ENCODE assay signal across 21 cellular contexts in the genomic region with DNA sequence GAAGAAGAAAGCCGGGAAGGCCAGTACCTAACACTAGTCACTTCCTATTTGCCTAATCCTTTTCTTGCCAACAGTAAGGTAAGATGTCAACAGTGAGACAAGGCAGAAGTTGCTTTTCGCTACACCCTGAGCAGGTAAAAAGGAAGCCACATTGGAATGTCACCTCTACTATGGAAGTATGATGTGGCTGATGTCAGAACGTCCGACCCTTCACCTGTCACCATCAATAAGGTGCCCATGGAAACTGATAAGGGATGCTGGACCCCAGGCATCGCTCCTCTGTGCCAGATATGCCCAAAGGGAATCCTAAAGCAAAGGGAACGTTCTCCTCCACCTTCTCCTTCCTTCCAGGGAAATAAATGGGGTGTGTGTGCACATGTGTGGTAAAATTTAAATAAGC. TPM values are rescaled to one million over a fixed set of nuclear protein-coding genes. Genes with fewer than 3 reads are reported as not detected.
A peak's percentile ranks its signal among the peaks of the same experiment; 100 is the strongest.
DNase-seq lines count a peak whose midpoint lies in the region; ATAC-seq and TF ChIP-seq lines count a peak whose summit lies in the region.
"Had no signal": no experiment of that assay in that cellular context is flagged by ENCODE, and none has a peak within 500 bp of the region (broad histone marks: within the 10 kb centered on the region; RNA-seq: fewer than 3 reads in every experiment).

No MANE protein-coding gene starts in this region.

- H4K20me1 ChIP-seq in GM23338 (replicated peaks; ENCODE audit: insufficient read depth), result peaks cover 7% of the 10 kb centered on the region
- H4K20me1 ChIP-seq: BLaER1 treated with 17β-estradiol and CSF1 and Interleukin-3, amounts not matched to agents 10 nM and 100 nM had no signal

- peaks cover 2% of the 10 kb centered on the region for H3K27me3 Mint-ChIP-seq in GM23338 (ENCODE audit: insufficient read depth, low read depth, poor library complexity)

- no peaks in the 10 kb centered on the region for H3K36me3 Mint-ChIP-seq in GM23338 (ENCODE audit: low read depth)

- DNase-seq in right atrium auricular region (ENCODE audit: low spot score), result no peak
- DNase-seq in left ventricle myocardium superior, result no peak
- DNase-seq in islet precursor cell, result peak; percentile 12
- DNase-seq in GM23338 (ENCODE audit: low spot score), result no peak
- no peak for DNase-seq in BE2C
- no peak for DNase-seq in DMS53 (lab: John Stamatoyannopoulos, UW)
- DNase-seq: CD4-positive, alpha-beta T cell; GM23248; Karpas-422; NCI-H1092; NCI-H1417 treated with DMSO at 0.1 percent for 48 hours; NCI-H1694 treated with DMSO at 0.1 percent for 48 hours; NCI-H2081; NCI-H2227 treated with DMSO at 0.1 percent for 48 hours; NCI-H69; RPMI8226; SHP77 had no signal

- H3K27ac Mint-ChIP-seq in GM23338, result no peak overlapping the region
- H3K27ac Mint-ChIP-seq: CD4-positive, alpha-beta T cell had no signal

- no peak overlapping the region for H3K4me3 Mint-ChIP-seq in GM23338
- H3K4me3 Mint-ChIP-seq: CD4-positive, alpha-beta T cell had no signal

- H3K9me2 ChIP-seq in GM23338 (ENCODE audit: insufficient read depth), result no peaks in the 10 kb centered on the region

- no peak overlapping the region for H2AFZ ChIP-seq in GM23338
- H2AFZ ChIP-seq: GM23248 had no signal

- no peak overlapping the region for H3K4me2 ChIP-seq in GM23338
- H3K4me2 ChIP-seq: BLaER1 treated with 17β-estradiol and CSF1 and Interleukin-3, amounts not matched to agents 10 nM and 100 nM had no signal

- peaks cover 51% of the 10 kb centered on the region for H3K79me2 ChIP-seq in GM23338 (replicated peaks; ENCODE audit: insufficient read depth)

- peak overlapping the region in 1 of 5 donors; percentile 25 for H3K9ac ChIP-seq in subcutaneous abdominal adipose tissue (ENCODE audit: low read length in 5 of 5)
- H3K9ac ChIP-seq: BLaER1 treated with 17β-estradiol and CSF1 and Interleukin-3, amounts not matched to agents 10 nM and 100 nM; GM23248 had no signal

- no peaks in the 10 kb centered on the region for H3K27me3 ChIP-seq in right atrium auricular region
- no peaks in the 10 kb centered on the region for H3K27me3 ChIP-seq in subcutaneous abdominal adipose tissue (ENCODE audit: control insufficient read depth in 5 of 5, insufficient read depth in 4 of 5, low read length in 5 of 5)
- no peaks in the 10 kb centered on the region for H3K27me3 ChIP-seq in GM23338 (ENCODE audit: insufficient read depth)
- peaks cover 14% of the 10 kb centered on the region for H3K27me3 ChIP-seq in BE2C
- H3K27me3 ChIP-seq: BLaER1 treated with 17β-estradiol and CSF1 and Interleukin-3, amounts not matched to agents 10 nM and 100 nM had no signal

- no peak for TF ChIP-seq CTCF in right atrium auricular region (IDR thresholded peaks at IDR 0.05)
- TF ChIP-seq CTCF in GM23338 (conservative IDR thresholded peaks at IDR 0.05; ENCODE audit: low read depth in 2 of 2), result no peak
- TF ChIP-seq CTCF in BE2C (IDR thresholded peaks at IDR 0.05; ENCODE audit: low read depth, low read length), result no peak

- peak overlapping the region; percentile 10 to 69 for H3K27ac ChIP-seq in right atrium auricular region
- H3K27ac ChIP-seq in subcutaneous abdominal adipose tissue (ENCODE audit: low read depth, low read length), result peak overlapping the region; percentile 82
- no peak overlapping the region for H3K27ac ChIP-seq in GM23338 (ENCODE audit: low read depth)
- H3K27ac ChIP-seq: BLaER1 treated with 17β-estradiol and CSF1 and Interleukin-3, amounts not matched to agents 10 nM and 100 nM; GM23248 had no signal

- H3K9me3 Mint-ChIP-seq in GM23338, result no peaks in the 10 kb centered on the region
- H3K9me3 Mint-ChIP-seq: CD4-positive, alpha-beta T cell had no signal

- H3K4me1 ChIP-seq in right atrium auricular region (peaks cover 0 to 77% of the 10 kb centered on the region in 2 donors), subcutaneous abdominal adipose tissue (ENCODE audit: control insufficient read depth in 5 of 5, insufficient read depth in 5 of 5, low read length in 5 of 5) (peaks cover 10 to 77% (median 66%) of the 10 kb centered on the region in 5 donors), GM23338 (ENCODE audit: insufficient read depth) (peaks cover 1% of the 10 kb centered on the region; the same call in 1 of the 2 replicates), BE2C (no peaks in the 10 kb centered on the region)
- H3K4me1 ChIP-seq: BLaER1 treated with 17β-estradiol and CSF1 and Interleukin-3, amounts not matched to agents 10 nM and 100 nM had no signal

- no peak for ATAC-seq in left ventricle myocardium superior
- no peak for ATAC-seq in GM23338
- ATAC-seq: HCT116, HepG2 had no signal

- H3F3A ChIP-seq in GM23338 (replicated peaks; ENCODE audit: low read depth), result no peaks in the 10 kb centered on the region

- H3K9me3 ChIP-seq in right atrium auricular region (no peaks in the 10 kb centered on the region), subcutaneous abdominal adipose tissue (ENCODE audit: control insufficient read depth in 5 of 5, low read length in 5 of 5) (no peaks in the 10 kb centered on the region), BE2C (no peaks in the 10 kb centered on the region)
- H3K9me3 ChIP-seq: BLaER1 treated with 17β-estradiol and CSF1 and Interleukin-3, amounts not matched to agents 10 nM and 100 nM had no signal

- H3K4me3 ChIP-seq in right atrium auricular region, result no peak overlapping the region
- H3K4me3 ChIP-seq in subcutaneous abdominal adipose tissue (ENCODE audit: low read depth in 1 of 5, low read length in 5 of 5), result no peak overlapping the region
- no peak overlapping the region for H3K4me3 ChIP-seq in GM23338
- no peak overlapping the region for H3K4me3 ChIP-seq in BE2C (ENCODE audit: low read depth, low read length)
- H3K4me3 ChIP-seq: BLaER1 treated with 17β-estradiol and CSF1 and Interleukin-3, amounts not matched to agents 10 nM and 100 nM; GM23248 had no signal

- intact Hi-C loops in left ventricle myocardium superior (cut with micrococcal nuclease), result no loop called here

- H3K36me3 ChIP-seq in right atrium auricular region (no peaks in the 10 kb centered on the region), subcutaneous abdominal adipose tissue (ENCODE audit: control insufficient read depth in 5 of 5, insufficient read depth in 5 of 5, low read length in 5 of 5) (peaks cover 4 to 23% (median 17%) of the 10 kb centered on the region in 5 donors), GM23338 (ENCODE audit: insufficient read depth) (no peaks in the 10 kb centered on the region), BE2C (no peaks in the 10 kb centered on the region)
- H3K36me3 ChIP-seq: BLaER1 treated with 17β-estradiol and CSF1 and Interleukin-3, amounts not matched to agents 10 nM and 100 nM had no signal

- H3K4me1 Mint-ChIP-seq in GM23338, result peaks cover 37% of the 10 kb centered on the region

TF ChIP-seq in GM23338, 12 proteins besides CTCF, POLR2A, EP300 and RAD21 (continues in another document):
- no peak for TF ChIP-seq ZNF331 (CRISPR knock-in tag; IDR thresholded peaks at IDR 0.05; ENCODE audit: low read depth)

RNA-seq across cellular contexts. Expression of a gene that starts 34.3 kb away (rescaled TPM):
- total RNA-seq in right atrium auricular region (100 to 1,000 TPM; 140 to 201 TPM), left ventricle myocardium superior (119 TPM)
- total RNA-seq in GM23338 (2014; rRNA removed; shearing (Covaris generic)), result 110 and 112 TPM in 2 replicates
- 38.7 and 39.1 TPM in 2 replicates for polyA plus RNA-seq in GM23338 (2016; fragmentation: Nextera tagmentation; extraction: Ambion mirVana)
- 4.1 TPM for polyA plus RNA-seq in BE2C (2012; ENCODE audit: insufficient read depth, insufficient read length, low read depth)
- total RNA-seq: HepG2 had no signal
- polyA plus RNA-seq: HepG2 had no signal

RNA-seq across cellular contexts. Expression of a gene that starts 34.4 kb away (rescaled TPM):
- total RNA-seq in right atrium auricular region, result 100 to 1,000 TPM; 141 to 153 TPM
- total RNA-seq in left ventricle myocardium superior, result 126 TPM
- 117 and 131 TPM in 2 replicates for total RNA-seq in GM23338 (2014; rRNA removed; shearing (Covaris generic))
- polyA plus RNA-seq in GM23338 (2016; fragmentation: Nextera tagmentation; extraction: Ambion mirVana), result 35.6 and 37.4 TPM in 2 replicates
- 11.5 TPM for polyA plus RNA-seq in BE2C (2012; ENCODE audit: insufficient read depth, insufficient read length, low read depth)
- total RNA-seq: CD4-positive, alpha-beta T cell had no signal
